Comparison of ENCODE assay signal across 8 cellular contexts in the genomic region with DNA sequence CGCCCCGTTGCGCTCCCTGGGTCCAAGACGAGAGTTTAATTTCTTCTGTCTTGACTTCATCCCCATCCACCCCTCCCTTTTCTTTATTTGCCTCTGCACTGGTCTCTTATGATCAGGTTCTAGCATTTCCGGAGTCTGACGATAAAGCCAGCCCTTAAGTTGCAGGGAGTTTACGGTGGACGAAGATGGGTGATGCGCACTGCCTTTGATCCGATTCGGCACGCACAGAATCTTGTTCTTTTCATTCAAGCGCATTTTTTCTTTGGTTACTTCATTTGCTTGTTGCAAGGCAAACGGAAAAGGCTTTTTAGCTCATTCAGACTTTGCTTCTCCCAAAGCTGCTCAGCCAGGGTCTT. TPM values are rescaled to one million over a fixed set of nuclear protein-coding genes. Genes with fewer than 3 reads are reported as not detected.
DNase-seq lines count a peak whose midpoint lies in the region; ATAC-seq and TF ChIP-seq lines count a peak whose summit lies in the region.

No MANE protein-coding gene starts in this region.

- no TSS peak for BruUV-seq in IMR-90 (replicated peaks; lab: Mats Ljungman, UMichigan)

- no peak overlapping the region for H3K4ac ChIP-seq in IMR-90 (ENCODE audit: low read depth, low read length)

- H2BK15ac ChIP-seq in IMR-90 (ENCODE audit: low read depth, low read length) = no peak overlapping the region

- H3K4me1 Mint-ChIP-seq in neural progenitor cell = peaks cover 11% of the 10 kb centered on the region

- H2AK5ac ChIP-seq in IMR-90 (ENCODE audit: low read depth, low read length) = no peak overlapping the region

- H3K4me3 Mint-ChIP-seq in neural progenitor cell = peak overlapping the region; percentile 94

- H3F3A ChIP-seq in neural progenitor cell (ENCODE audit: low read depth) = peaks cover 20% of the 10 kb centered on the region

- no peak overlapping the region for H4K91ac ChIP-seq in IMR-90 (ENCODE audit: insufficient read depth, low read depth, low read length)

- peak overlapping the region; percentile 63 for H3K27ac Mint-ChIP-seq in neural progenitor cell

- ATAC-seq in IMR-90 (ENCODE audit: low read depth) (no peak), GM19324 (IDR thresholded peaks at IDR 0.05; ENCODE audit: low FRiP score, unreplicated experiment) (no peak)

- intact Hi-C loops in IMR-90 (cut with micrococcal nuclease) = no loop called here

- no peak overlapping the region for H2AK9ac ChIP-seq in IMR-90 (replicated peaks; ENCODE audit: low read depth, low read length, poor library complexity)

- TF ChIP-seq CTCF in IMR-90 (conservative IDR thresholded peaks at IDR 0.05; ENCODE audit: low read depth, low read length) (no peak), coronary artery (IDR thresholded peaks at IDR 0.05) (no peak), neural progenitor cell (IDR thresholded peaks at IDR 0.05) (no peak)

- no peak overlapping the region for H2BK5ac ChIP-seq in IMR-90 (ENCODE audit: low read depth, low read length, poor library complexity, severe bottlenecking)

- no peak overlapping the region for H3K4me3 ChIP-seq in IMR-90 (ENCODE audit: insufficient read depth, low read depth, low read length)
- H3K4me3 ChIP-seq in coronary artery = peak overlapping the region; percentile 72
- peak overlapping the region; percentile 63 for H3K4me3 ChIP-seq in neural progenitor cell

- dilution Hi-C loops in IMR-90 (cut with HindIII; ENCODE audit: low sequenced_read_pairs, unreplicated experiment) = no loop called here

- H2AFZ ChIP-seq in IMR-90 (replicated peaks; ENCODE audit: low read length, poor library complexity) = peak overlapping the region; percentile 79
- H2AFZ ChIP-seq in neural progenitor cell (replicated peaks) = peak overlapping the region; percentile 99

- H4K5ac ChIP-seq in IMR-90 (ENCODE audit: low read depth, low read length) = no peak overlapping the region

- no peak for TF ChIP-seq RAD21 in IMR-90 (IDR thresholded peaks at IDR 0.05; ENCODE audit: low read length)

- H3K27me3 Mint-ChIP-seq in neural progenitor cell (ENCODE audit: insufficient read depth, low read depth) = peaks cover 42% of the 10 kb centered on the region

- H4K8ac ChIP-seq in IMR-90 (ENCODE audit: low read depth in 2 of 2, low read length in 2 of 2) = no peak overlapping the region

- CTCF ChIA-PET in IMR-90 (lab: Yijun Ruan, JAX) = no interaction called here

- no peaks in the 10 kb centered on the region for H3K9me3 Mint-ChIP-seq in neural progenitor cell

- no peak for TF ChIP-seq POLR2A in IMR-90 (IDR thresholded peaks at IDR 0.05; ENCODE audit: low read depth, low read length)

- no peak overlapping the region for H3K56ac ChIP-seq in IMR-90 (ENCODE audit: extremely low read depth, insufficient read depth, low read length)

- no peak overlapping the region for H3K18ac ChIP-seq in IMR-90 (ENCODE audit: low read depth, low read length)

- H3K9me1 ChIP-seq in IMR-90 (ENCODE audit: insufficient read depth, low read length) = no peaks in the 10 kb centered on the region

- H4K20me1 ChIP-seq in IMR-90 (ENCODE audit: insufficient read depth, low read length) (no peaks in the 10 kb centered on the region), neural progenitor cell (ENCODE audit: low read depth) (no peaks in the 10 kb centered on the region)

- DNase-seq in COR-L47 (lab: John Stamatoyannopoulos, UW) = peak; percentile 61
- no peak for DNase-seq in IMR-90
- DNase-seq in coronary artery (ENCODE audit: low spot score) = no peak
- peak; percentile 53 for DNase-seq in neural progenitor cell (ENCODE audit: low spot score)
- DNase-seq in dermis blood vessel endothelial cell = no peak
- DNase-seq in dedifferentiated amniotic fluid mesenchymal stem cell (ENCODE audit: extremely low spot score) = no peak
- no peak for DNase-seq in effector CD8-positive, alpha-beta T cell (lab: John Stamatoyannopoulos, UW)

- H3K27ac ChIP-seq in IMR-90 (ENCODE audit: insufficient read depth, low read length) (no peak overlapping the region), coronary artery (no peak overlapping the region), neural progenitor cell (no peak overlapping the region)

- 13% methylated on average over 6 of the region's 14 CpGs; no CpG with 5 or more reads in 1 of the 2 experiments for WGBS in IMR-90 (ENCODE audit: extremely low coverage in 2 of 2, insufficient read length in 1 of 2), 2 experiments

- no peak overlapping the region for H2BK120ac ChIP-seq in IMR-90 (ENCODE audit: low read depth, low read length)

- no peaks in the 10 kb centered on the region for H3K79me1 ChIP-seq in IMR-90 (ENCODE audit: low read depth in 1 of 2, low read length in 2 of 2)

- no peak overlapping the region for H3K14ac ChIP-seq in IMR-90 (replicated peaks; ENCODE audit: low read depth, low read length)

- H2BK20ac ChIP-seq in IMR-90 (ENCODE audit: low read depth, low read length) = no peak overlapping the region

- H3K4me2 ChIP-seq in IMR-90 (ENCODE audit: low read depth, low read length) (peak overlapping the region; percentile 54), neural progenitor cell (peak overlapping the region; percentile 99)

- no peaks in the 10 kb centered on the region for H3K79me2 ChIP-seq in neural progenitor cell (ENCODE audit: low read depth)

- no peaks in the 10 kb centered on the region for H3K4me1 ChIP-seq in IMR-90 (ENCODE audit: control insufficient read depth, insufficient read depth, low read length)
- peaks cover 11% of the 10 kb centered on the region for H3K4me1 ChIP-seq in neural progenitor cell

- H3K27me3 ChIP-seq in IMR-90 (ENCODE audit: control insufficient read depth, insufficient read depth, low read length) (peaks cover 42% of the 10 kb centered on the region), neural progenitor cell (peaks cover 59% of the 10 kb centered on the region)

- no peaks in the 10 kb centered on the region for H3K9me3 ChIP-seq in IMR-90 (ENCODE audit: control insufficient read depth, insufficient read depth, low read length)
- no peaks in the 10 kb centered on the region for H3K9me3 ChIP-seq in neural progenitor cell (ENCODE audit: low read depth)

- H3K9ac ChIP-seq in IMR-90 (ENCODE audit: low read depth, low read length) (no peak overlapping the region), neural progenitor cell (no peak overlapping the region)

- in situ Hi-C loops in IMR-90 (cut with MboI; ENCODE audit: low sequenced_read_pairs) = no loop called here

- POLR2A ChIA-PET in IMR-90 (lab: Charles Lee; ENCODE audit: unreplicated experiment) = no interaction called here

- H3K36me3 Mint-ChIP-seq in neural progenitor cell = no peaks in the 10 kb centered on the region

- no peaks in the 10 kb centered on the region for H3K36me3 ChIP-seq in IMR-90 (ENCODE audit: control insufficient read depth, insufficient read depth, low read length)
- no peaks in the 10 kb centered on the region for H3K36me3 ChIP-seq in neural progenitor cell

- H3K23ac ChIP-seq in IMR-90 (ENCODE audit: low read depth, low read length) = no peak overlapping the region

TF ChIP-seq in IMR-90, 13 proteins besides CTCF, POLR2A, EP300 and RAD21:
- TF ChIP-seq CEBPB (IDR thresholded peaks at IDR 0.05; ENCODE audit: low read depth, low read length) (no peak), BHLHE40 (IDR thresholded peaks at IDR 0.05; ENCODE audit: low read depth, low read length) (no peak), CHD1 (IDR thresholded peaks at IDR 0.05; ENCODE audit: low read depth, low read length) (no peak), RCOR1 (IDR thresholded peaks at IDR 0.05; ENCODE audit: insufficient replicate concordance, low read length) (no peak), MAZ (IDR thresholded peaks at IDR 0.05; ENCODE audit: borderline replicate concordance, low read depth, low read length) (no peak), FOS (IDR thresholded peaks at IDR 0.05; ENCODE audit: low read depth, low read length) (no peak), USF2 (IDR thresholded peaks at IDR 0.05; ENCODE audit: low read depth, low read length) (no peak), RFX5 (IDR thresholded peaks at IDR 0.05; ENCODE audit: low read depth, low read length) (no peak), MXI1 (IDR thresholded peaks at IDR 0.05; ENCODE audit: borderline replicate concordance, low read depth, low read length) (no peak)
- TF ChIP-seq, protein P1, sequence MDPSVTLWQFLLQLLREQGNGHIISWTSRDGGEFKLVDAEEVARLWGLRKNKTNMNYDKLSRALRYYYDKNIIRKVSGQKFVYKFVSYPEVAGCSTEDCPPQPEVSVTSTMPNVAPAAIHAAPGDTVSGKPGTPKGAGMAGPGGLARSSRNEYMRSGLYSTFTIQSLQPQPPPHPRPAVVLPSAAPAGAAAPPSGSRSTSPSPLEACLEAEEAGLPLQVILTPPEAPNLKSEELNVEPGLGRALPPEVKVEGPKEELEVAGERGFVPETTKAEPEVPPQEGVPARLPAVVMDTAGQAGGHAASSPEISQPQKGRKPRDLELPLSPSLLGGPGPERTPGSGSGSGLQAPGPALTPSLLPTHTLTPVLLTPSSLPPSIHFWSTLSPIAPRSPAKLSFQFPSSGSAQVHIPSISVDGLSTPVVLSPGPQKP (IDR thresholded peaks at IDR 0.05; ENCODE audit: borderline replicate concordance, low read depth, low read length) = no peak
TF ChIP-seq in IMR-90: peak in this region for 0.

RNA-seq across cellular contexts. Expression of gene MCTP1, which starts 0.5 kb away (rescaled TPM):
- 0.56 TPM in 1 of 2 replicates, not detected in the other for total RNA-seq in IMR-90 (2012; rRNA removed)
- polyA plus RNA-seq in IMR-90 (2012; rRNA removed) = 0.07 and 0.21 TPM in 2 replicates
- polyA plus RNA-seq in IMR-90 (2012; cell fraction: cytosol; rRNA removed) = not detected in 2 replicates
- polyA plus RNA-seq in IMR-90 (2012; cell fraction: nucleus; rRNA removed; ENCODE audit: low replicate concordance) = 0.23 TPM in 1 of 2 replicates, not detected in the other
- 2.9 and 3.7 TPM in 2 replicates for total RNA-seq in neural progenitor cell (ENCODE audit: low replicate concordance)
- total RNA-seq in dermis blood vessel endothelial cell = 191 and 255 TPM in 2 replicates

Comparison
In these comparisons a context has a peak if more than half of its experiments do, and no peak if none do; other contexts are left out.
1. DNase-seq: peak in COR-L47 (single experiment) and neural progenitor cell (single experiment); none in IMR-90 (single experiment), coronary artery (single experiment), dermis blood vessel endothelial cell (single experiment), dedifferentiated amniotic fluid mesenchymal stem cell (single experiment) and effector CD8-positive, alpha-beta T cell (single experiment).
2. RNA of gene MCTP1, which starts 0.5 kb away (total RNA-seq): 191 to 255 TPM in dermis blood vessel endothelial cell; 2.9 to 3.7 TPM in neural progenitor cell and 0.56 TPM in IMR-90; every median in the first group is over 10 times any median in the second.